8 cellular contexts compared by ENCODE assay signal in genomic region chr15:98800437-98801233, GRCh38.
DNase-seq lines count a peak whose midpoint lies in the region; ATAC-seq and TF ChIP-seq lines count a peak whose summit lies in the region.

No MANE protein-coding gene starts in this region.

- H3K4me3 ChIP-seq in GM23248 (peak overlapping the region; percentile 39), cardiac muscle cell (no peak overlapping the region), parathyroid adenoma (ENCODE audit: low read depth, low read length) (no peak overlapping the region)

- peak overlapping the region; percentile 6 for H3K4me3 Mint-ChIP-seq in activated naive CD8-positive, alpha-beta T cell treated with anti-CD3 and anti-CD28 coated beads, Interleukin-2, amount 10 ng/mL, durations not matched to agents 7 days and 5 days

- H3K9me3 ChIP-seq in GM23248 (ENCODE audit: low read depth) (no peaks in the 10 kb centered on the region), cardiac muscle cell (ENCODE audit: low read depth) (no peaks in the 10 kb centered on the region), parathyroid adenoma (ENCODE audit: control insufficient read depth, low read length) (no peaks in the 10 kb centered on the region)

- no peaks in the 10 kb centered on the region for H3K9me2 ChIP-seq in GM23248 (ENCODE audit: insufficient read depth)

- in situ Hi-C loops in GM23248 (cut with MboI), result no loop called here

- no peaks in the 10 kb centered on the region for H3K27me3 ChIP-seq in GM23248 (replicated peaks; ENCODE audit: insufficient read depth)
- H3K27me3 ChIP-seq in cardiac muscle cell, result no peaks in the 10 kb centered on the region
- H3K27me3 ChIP-seq in parathyroid adenoma (ENCODE audit: control insufficient read depth, insufficient read depth, low read length), result no peaks in the 10 kb centered on the region

- no peak for TF ChIP-seq CTCF in cardiac muscle cell (IDR thresholded peaks at IDR 0.05; ENCODE audit: low read depth, low read length)
- TF ChIP-seq CTCF in parathyroid adenoma (IDR thresholded peaks at IDR 0.05), result no peak

- H3K79me2 ChIP-seq in GM23248 (ENCODE audit: insufficient read depth) (peaks cover 98% of the 10 kb centered on the region), parathyroid adenoma (no peaks in the 10 kb centered on the region)

- ATAC-seq in activated naive CD8-positive, alpha-beta T cell treated with anti-CD3 and anti-CD28 coated beads, Interleukin-2, amount 10 ng/mL, durations not matched to agents 7 days and 5 days (ENCODE audit: low read depth), result no peak
- no peak for ATAC-seq in GM19023 (IDR thresholded peaks at IDR 0.05; ENCODE audit: unreplicated experiment)

- H2AFZ ChIP-seq in GM23248, result no peak overlapping the region
- H2AFZ ChIP-seq in parathyroid adenoma, result no peak overlapping the region

- peaks cover 50% of the 10 kb centered on the region for H3F3A ChIP-seq in GM23248 (ENCODE audit: insufficient read depth)

- H3K36me3 ChIP-seq in GM23248 (ENCODE audit: low read depth) (no peaks in the 10 kb centered on the region), cardiac muscle cell (no peaks in the 10 kb centered on the region), parathyroid adenoma (ENCODE audit: control insufficient read depth, insufficient read depth, low read length) (no peaks in the 10 kb centered on the region)

- POLR2A ChIA-PET in activated naive CD8-positive, alpha-beta T cell treated with anti-CD3 and anti-CD28 coated beads, Interleukin-2, amount 10 ng/mL, durations not matched to agents 7 days and 5 days (lab: Charles Lee), result no interaction called here

- H4K20me1 ChIP-seq in GM23248 (ENCODE audit: insufficient read depth), result peaks cover 44% of the 10 kb centered on the region; the same call in 1 of the 2 replicates

- H3K36me3 Mint-ChIP-seq in activated naive CD8-positive, alpha-beta T cell treated with anti-CD3 and anti-CD28 coated beads, Interleukin-2, amount 10 ng/mL, durations not matched to agents 7 days and 5 days, result no peaks in the 10 kb centered on the region

- DNase-seq in GM23248 (peak; percentile 88), NCI-H2171 (lab: John Stamatoyannopoulos, UW) (peak; percentile 68), cardiac muscle cell (ENCODE audit: low read depth in 1 of 2, low spot score in 1 of 2) (peak; percentile 57 to 94), NCI-H1048 (lab: John Stamatoyannopoulos, UW) (no peak)
- no peak for DNase-seq in activated naive CD8-positive, alpha-beta T cell treated with anti-CD3 and anti-CD28 coated beads, Interleukin-2, amount 10 ng/mL, durations not matched to agents 7 days and 5 days
- DNase-seq in central memory CD4-positive, alpha-beta T cell, result no peak

- no peak overlapping the region for H3K27ac Mint-ChIP-seq in activated naive CD8-positive, alpha-beta T cell treated with anti-CD3 and anti-CD28 coated beads, Interleukin-2, amount 10 ng/mL, durations not matched to agents 7 days and 5 days

- H3K4me1 ChIP-seq in GM23248 (ENCODE audit: insufficient read depth) (peaks cover 27% of the 10 kb centered on the region), cardiac muscle cell (ENCODE audit: low read depth) (peaks cover 25% of the 10 kb centered on the region), parathyroid adenoma (peaks cover 14% of the 10 kb centered on the region)

- H3K4me1 Mint-ChIP-seq in activated naive CD8-positive, alpha-beta T cell treated with anti-CD3 and anti-CD28 coated beads, Interleukin-2, amount 10 ng/mL, durations not matched to agents 7 days and 5 days, result peaks cover 8% of the 10 kb centered on the region

- WGBS in GM23248 (ENCODE audit: low coverage in 1 of 2, low lambda C conversion rate in 2 of 2, missing lambda C conversion rate in 2 of 2), 2 experiments, result 6 to 9% methylated on average over 10 to 11 of the region's 11 CpGs

- peak overlapping the region; percentile 28; the same call in 1 of the 2 replicates for H3K9ac ChIP-seq in GM23248
- H3K9ac ChIP-seq in parathyroid adenoma, result no peak overlapping the region

- no peaks in the 10 kb centered on the region for H3K9me3 Mint-ChIP-seq in activated naive CD8-positive, alpha-beta T cell treated with anti-CD3 and anti-CD28 coated beads, Interleukin-2, amount 10 ng/mL, durations not matched to agents 7 days and 5 days

- H3K27me3 Mint-ChIP-seq in activated naive CD8-positive, alpha-beta T cell treated with anti-CD3 and anti-CD28 coated beads, Interleukin-2, amount 10 ng/mL, durations not matched to agents 7 days and 5 days, result no peaks in the 10 kb centered on the region

- peak overlapping the region; percentile 69 for H3K4me2 ChIP-seq in GM23248 (ENCODE audit: unreplicated experiment)
- H3K4me2 ChIP-seq in parathyroid adenoma (ENCODE audit: low read length), result no peak overlapping the region

- H3K27ac ChIP-seq in GM23248 (peak overlapping the region; percentile 29), cardiac muscle cell (peak overlapping the region; percentile 63), parathyroid adenoma (peak overlapping the region; percentile 68)

Comparison
In these comparisons a context has a peak if more than half of its experiments do, and no peak if none do; other contexts are left out.
1. DNase-seq: peak in GM23248 (single experiment), NCI-H2171 (single experiment) and cardiac muscle cell (2 of 2); none in activated naive CD8-positive, alpha-beta T cell treated with anti-CD3 and anti-CD28 coated beads, Interleukin-2, amount 10 ng/mL, durations not matched to agents 7 days and 5 days (single experiment), central memory CD4-positive, alpha-beta T cell (single experiment) and NCI-H1048 (single experiment).
2. Peak in every context shown above with its lines, with median percentiles within 50 percentile points of each other: H3K27ac ChIP-seq.